Comparison of ENCODE assay signal across 9 cellular contexts in the genomic region with DNA sequence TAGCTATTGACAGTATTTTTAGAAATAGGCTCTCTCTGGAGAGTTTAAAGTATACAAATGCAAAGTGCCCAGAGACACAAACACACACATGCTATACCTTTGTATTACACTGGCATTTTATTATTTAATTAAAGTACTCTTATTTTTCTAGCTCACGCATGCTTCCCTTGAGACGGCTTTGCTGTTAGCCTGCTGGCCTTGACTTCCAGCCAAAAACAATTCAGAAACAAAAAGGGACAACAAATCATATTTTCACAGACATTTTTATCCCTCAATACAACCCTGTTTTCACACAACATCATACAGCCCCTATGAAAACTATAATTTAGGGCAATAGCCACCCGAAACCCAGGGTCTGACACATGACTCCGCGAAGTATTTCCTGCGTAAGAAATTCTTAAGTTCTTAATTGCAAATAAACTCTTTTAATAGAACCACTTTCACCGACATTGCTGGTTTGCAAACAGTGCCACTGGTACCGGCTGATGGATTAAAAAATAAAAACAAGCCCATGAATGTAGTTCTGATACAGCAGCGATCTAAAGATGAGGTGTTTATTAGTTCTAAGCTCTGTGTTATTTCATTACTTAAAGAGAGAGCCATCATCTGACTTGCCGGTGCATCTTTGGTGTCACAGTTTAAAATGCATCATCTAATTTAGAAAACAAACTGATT.
DNase-seq lines count a peak whose midpoint lies in the region; ATAC-seq and TF ChIP-seq lines count a peak whose summit lies in the region.
"Had no signal": no experiment of that assay in that cellular context is flagged by ENCODE, and none has a peak within 500 bp of the region (broad histone marks: within the 10 kb centered on the region; RNA-seq: fewer than 3 reads in every experiment).

No MANE protein-coding gene starts in this region.

- intact Hi-C loops in left cardiac atrium (cut with DNase I) (loop anchor here in 1 of 2 donors (10.0 kb wide), 1 partner anchor 58 kb away; no protein-coding TSS in a partner anchor), vagina (cut with DNase I) (loop anchor here (5.0 kb wide), 1 partner anchor 81 kb away; no protein-coding TSS in a partner anchor)

- H3K36me3 ChIP-seq in cardiac muscle cell, result no peaks in the 10 kb centered on the region
- H3K36me3 ChIP-seq in vagina, result no peaks in the 10 kb centered on the region

- H3K4me3 ChIP-seq in cardiac muscle cell, result no peak overlapping the region
- peak overlapping the region; percentile 28 to 33 for H3K4me3 ChIP-seq in vagina

- H3K4me1 ChIP-seq in cardiac muscle cell (ENCODE audit: low read depth) (peaks cover 38% of the 10 kb centered on the region), vagina (peaks cover 69% of the 10 kb centered on the region)

- H3K27me3 ChIP-seq in cardiac muscle cell (no peaks in the 10 kb centered on the region), vagina (no peaks in the 10 kb centered on the region)

- no peak for TF ChIP-seq POLR2A in vagina (IDR thresholded peaks at IDR 0.05)

- ATAC-seq in left cardiac atrium (no peak), HG02938 (IDR thresholded peaks at IDR 0.05; ENCODE audit: unreplicated experiment) (no peak)

- TF ChIP-seq CTCF in cardiac muscle cell (IDR thresholded peaks at IDR 0.05; ENCODE audit: low read depth, low read length) (no peak), vagina (IDR thresholded peaks at IDR 0.05) (no peak)

- H3K27ac ChIP-seq in cardiac muscle cell, result peak overlapping the region; percentile 6
- peak overlapping the region; percentile 97 for H3K27ac ChIP-seq in cingulate gyrus (ENCODE audit: low read depth, low read length)
- peak overlapping the region; percentile 85 for H3K27ac ChIP-seq in vagina
- H3K27ac ChIP-seq: KMS-11 had no signal

- H3K9me3 ChIP-seq in cardiac muscle cell (ENCODE audit: low read depth) (no peaks in the 10 kb centered on the region), vagina (no peaks in the 10 kb centered on the region)

- peak in 1 of 2 donors; percentile 62 for DNase-seq in cardiac muscle cell (ENCODE audit: low read depth in 1 of 2, low spot score in 1 of 2)
- DNase-seq in left cardiac atrium, result no peak
- DNase-seq in myocyte (ENCODE audit: low read depth), result peak; percentile 57
- no peak for DNase-seq in vagina (ENCODE audit: extremely low spot score in 2 of 2)
- no peak for DNase-seq in activated CD4-positive, alpha-beta T cell treated with anti-CD3 and anti-CD28 coated beads for 4 hours
- DNase-seq in NCI-H524 (lab: John Stamatoyannopoulos, UW), result no peak

Comparison
In these comparisons a context has a peak if more than half of its experiments do, and no peak if none do; other contexts are left out.
1. H3K27ac ChIP-seq: peak in every context shown above with its lines; median percentile 97 in cingulate gyrus; 85 in vagina; 6 in cardiac muscle cell.